Comparison of ENCODE assay signal across 8 cellular contexts in the genomic region with DNA sequence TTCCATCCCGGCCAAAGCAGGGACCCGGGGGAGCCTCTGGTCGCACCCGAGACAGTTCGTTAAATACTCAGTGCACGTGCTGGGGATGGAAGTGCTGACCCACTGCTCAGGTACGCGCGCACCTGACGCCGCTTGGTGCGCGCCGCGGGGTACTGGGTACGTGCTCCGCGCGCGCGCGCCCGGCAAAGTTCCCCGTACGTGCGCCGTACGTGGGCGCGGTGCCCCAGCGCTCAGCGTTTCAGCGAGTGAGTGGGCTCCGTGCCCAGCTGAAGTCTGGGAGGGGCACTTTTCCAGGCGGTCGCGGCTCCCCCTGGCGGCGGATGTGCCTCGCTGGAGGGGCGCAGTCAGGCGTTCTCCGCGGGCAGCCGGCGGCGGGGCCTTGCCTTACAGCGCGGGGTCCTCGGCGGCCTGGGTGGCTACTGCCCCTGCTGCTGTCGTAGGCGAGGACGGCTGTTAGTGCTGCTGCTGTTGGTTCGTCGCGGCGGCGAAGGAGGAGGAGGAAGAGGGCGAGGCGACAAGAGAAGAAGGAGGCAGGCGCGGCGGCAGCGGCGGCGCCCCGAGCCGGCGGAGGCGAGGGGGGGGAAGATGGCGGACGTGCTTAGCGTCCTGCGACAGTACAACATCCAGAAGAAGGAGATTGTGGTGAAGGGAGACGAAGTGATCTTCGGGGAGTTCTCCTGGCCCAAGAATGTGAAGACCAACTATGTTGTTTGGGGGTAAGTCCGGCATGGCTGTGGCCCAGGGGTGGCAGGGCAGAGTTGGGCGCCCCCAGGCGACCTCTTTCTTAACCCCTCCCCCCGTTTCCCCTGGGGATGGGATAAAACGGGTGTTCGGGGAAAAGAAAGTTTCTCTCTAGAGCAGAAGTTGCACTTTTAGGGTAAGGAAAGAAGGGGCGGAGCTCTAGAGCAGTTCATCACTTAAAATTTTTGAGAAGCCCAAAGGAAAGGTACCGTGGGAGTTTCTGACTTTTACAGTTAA. TPM values are rescaled to one million over a fixed set of nuclear protein-coding genes. Genes with fewer than 3 reads are reported as not detected.
DNase-seq lines count a peak whose midpoint lies in the region; ATAC-seq and TF ChIP-seq lines count a peak whose summit lies in the region.

A gene (plus strand): TSS at position 416 of the 978 bp plus-strand sequence. CDS start 170 bp downstream, at position 586.

- H3K4me1 Mint-ChIP-seq in CD4-positive, CD25-positive, alpha-beta regulatory T cell, result peaks cover 21 to 63% (median 53%) of the 10 kb centered on the region in 4 donors
- peaks cover 43% of the 10 kb centered on the region for H3K4me1 Mint-ChIP-seq in dendritic cell treated with granulocyte-macrophage colony-stimulating factor and Interleukin-4, amounts not matched to agents 40 ng/mL and 50 ng/mL, for 4 days (ENCODE audit: low read depth)

- H3K4me3 ChIP-seq in CD4-positive, CD25-positive, alpha-beta regulatory T cell (ENCODE audit: low read depth, low read length), result peak within 1 kb of the TSS; percentile 99
- peak within 1 kb of the TSS; percentile 75 to 88 (median 83) for H3K4me3 ChIP-seq in right lobe of liver

- no peaks in the 10 kb centered on the region for H3K9me3 Mint-ChIP-seq in CD4-positive, CD25-positive, alpha-beta regulatory T cell
- H3K9me3 Mint-ChIP-seq in dendritic cell treated with granulocyte-macrophage colony-stimulating factor and Interleukin-4, amounts not matched to agents 40 ng/mL and 50 ng/mL, for 4 days, result no peaks in the 10 kb centered on the region

- peak; percentile 85 to 100 (median 93) for TF ChIP-seq CTCF in right lobe of liver (IDR thresholded peaks at IDR 0.05)

- DNase-seq in CD4-positive, CD25-positive, alpha-beta regulatory T cell, result peak; percentile 96 to 99 (median 99)
- DNase-seq in NCI-H748 treated with DMSO at 0.1 percent for 48 hours (lab: John Stamatoyannopoulos, UW), result peak; percentile 78
- peak; percentile 98 to 99 for DNase-seq in activated CD4-positive, alpha-beta T cell treated with anti-CD3 and anti-CD28 coated beads, Interleukin-2, amount 50 U/mL, for 24 hours (ENCODE audit: low read depth in 1 of 2, low spot score in 1 of 2)
- peak; percentile 98 to 99 (median 99) for DNase-seq in right lobe of liver
- DNase-seq in stimulated activated CD4-positive, alpha-beta T cell treated with anti-CD3 and anti-CD28 coated beads, Interleukin-4, amount 100 ng/mL, for 4 hours, result peak; percentile 99 to 100

- peaks cover 14% of the 10 kb centered on the region for H3K36me3 ChIP-seq in CD4-positive, CD25-positive, alpha-beta regulatory T cell (ENCODE audit: control insufficient read depth, insufficient read depth, low read length)
- peaks cover 0 to 11% (median 0%) of the 10 kb centered on the region in 4 donors for H3K36me3 ChIP-seq in right lobe of liver

- H3K4me3 Mint-ChIP-seq in CD4-positive, CD25-positive, alpha-beta regulatory T cell, result peak within 1 kb of the TSS; percentile 95 to 98 (median 96)
- H3K4me3 Mint-ChIP-seq in dendritic cell treated with granulocyte-macrophage colony-stimulating factor and Interleukin-4, amounts not matched to agents 40 ng/mL and 50 ng/mL, for 4 days, result peak within 1 kb of the TSS; percentile 78

- TF ChIP-seq POLR2A in right lobe of liver (IDR thresholded peaks at IDR 0.05), result peak; percentile 91

- H3K27ac Mint-ChIP-seq in CD4-positive, CD25-positive, alpha-beta regulatory T cell, result peak within 1 kb of the TSS; percentile 97 to 99 (median 97)
- peak within 1 kb of the TSS; percentile 94 for H3K27ac Mint-ChIP-seq in dendritic cell treated with granulocyte-macrophage colony-stimulating factor and Interleukin-4, amounts not matched to agents 40 ng/mL and 50 ng/mL, for 4 days

- no peaks in the 10 kb centered on the region for H3K9me3 ChIP-seq in CD4-positive, CD25-positive, alpha-beta regulatory T cell (ENCODE audit: control insufficient read depth in 2 of 2, low read length in 2 of 2)
- no peaks in the 10 kb centered on the region for H3K9me3 ChIP-seq in right lobe of liver

- peaks cover 37% of the 10 kb centered on the region for H3K4me1 ChIP-seq in CD4-positive, CD25-positive, alpha-beta regulatory T cell (ENCODE audit: control insufficient read depth, insufficient read depth, low read length, poor library complexity, severe bottlenecking)
- H3K4me1 ChIP-seq in right lobe of liver, result peaks cover 0 to 22% (median 3%) of the 10 kb centered on the region in 4 donors

- WGBS in right lobe of liver (ENCODE audit: insufficient coverage, low coverage, low lambda C conversion rate, missing lambda C conversion rate), result under 1% methylated on average over 22 of the region's 85 CpGs

- H3K27me3 ChIP-seq in CD4-positive, CD25-positive, alpha-beta regulatory T cell (ENCODE audit: control insufficient read depth, insufficient read depth, low read length), result no peaks in the 10 kb centered on the region
- H3K27me3 ChIP-seq in right lobe of liver, result no peaks in the 10 kb centered on the region

- peaks cover 5% of the 10 kb centered on the region for H3K36me3 Mint-ChIP-seq in CD4-positive, CD25-positive, alpha-beta regulatory T cell
- H3K36me3 Mint-ChIP-seq in dendritic cell treated with granulocyte-macrophage colony-stimulating factor and Interleukin-4, amounts not matched to agents 40 ng/mL and 50 ng/mL, for 4 days (ENCODE audit: low read depth), result peaks cover 16% of the 10 kb centered on the region

- peak; percentile 91 to 94 for ATAC-seq in CD4-positive, CD25-positive, alpha-beta regulatory T cell (ENCODE audit: low read depth in 2 of 2)
- peak; percentile 94 for ATAC-seq in GM19395 (IDR thresholded peaks at IDR 0.05; ENCODE audit: unreplicated experiment)
- ATAC-seq in HG03565 (IDR thresholded peaks at IDR 0.05; ENCODE audit: unreplicated experiment), result peak; percentile 90
- peak; percentile 97 to 99 (median 98) for ATAC-seq in right lobe of liver

- H3K27me3 Mint-ChIP-seq in CD4-positive, CD25-positive, alpha-beta regulatory T cell, result peaks cover 6% of the 10 kb centered on the region
- H3K27me3 Mint-ChIP-seq in dendritic cell treated with granulocyte-macrophage colony-stimulating factor and Interleukin-4, amounts not matched to agents 40 ng/mL and 50 ng/mL, for 4 days, result peaks cover 4% of the 10 kb centered on the region

- intact Hi-C loops in dendritic cell treated with granulocyte-macrophage colony-stimulating factor and Interleukin-4, amounts not matched to agents 40 ng/mL and 50 ng/mL, for 4 days (cut with micrococcal nuclease), result loop anchor here (1.0 to 10.0 kb wide), 5 partner anchors 17 to 647 kb away; a partner anchor contains a TSS
- intact Hi-C loops in right lobe of liver (cut with DNase I), result no loop called here

- H3K27ac ChIP-seq in CD4-positive, CD25-positive, alpha-beta regulatory T cell (ENCODE audit: insufficient read depth, low read length, poor library complexity, severe bottlenecking), result peak within 1 kb of the TSS; percentile 94
- H3K27ac ChIP-seq in right lobe of liver, result peak within 1 kb of the TSS; percentile 87 to 89 (median 87)

RNA-seq across cellular contexts. Expression of the gene that starts here (rescaled TPM):
- total RNA-seq in CD4-positive, CD25-positive, alpha-beta regulatory T cell, result 81.0 TPM
- polyA plus RNA-seq in CD4-positive, CD25-positive, alpha-beta regulatory T cell, result 10 to 100 TPM; 59.3 to 77.6 (median 63.3) TPM
- 10 to 100 TPM; 11.1 to 23.8 (median 18.3) TPM for total RNA-seq in right lobe of liver

Comparison
In these comparisons a context has a peak if more than half of its experiments do, and no peak if none do; other contexts are left out.
1. Peak in every context shown above with its lines: DNase-seq, ATAC-seq, H3K4me3 ChIP-seq and H3K27ac ChIP-seq.